In genomic region chr2:165778653-165779451, GRCh38 we compare ENCODE assay signal across 1 cellular context.
TF ChIP-seq lines count a peak whose summit lies in the region.

No MANE protein-coding gene starts in this region.

TF ChIP-seq in SK-N-SH, 30 proteins besides CTCF, POLR2A, EP300 and RAD21 (continued from another document):
- TF ChIP-seq MAX (IDR thresholded peaks at IDR 0.05; ENCODE audit: low read depth) (no peak), FOSL2 (IDR thresholded peaks at IDR 0.05; ENCODE audit: borderline replicate concordance, low read depth) (no peak), GATA2 (CRISPR knock-in tag; IDR thresholded peaks at IDR 0.05) (no peak), IRF3 (IDR thresholded peaks at IDR 0.05; ENCODE audit: low read depth, low read length) (no peak), FOXM1 (IDR thresholded peaks at IDR 0.05; ENCODE audit: low read depth) (no peak), RXRA (IDR thresholded peaks at IDR 0.05; ENCODE audit: borderline replicate concordance, low read depth) (no peak), EZH2phosphoT487 (IDR thresholded peaks at IDR 0.05; ENCODE audit: borderline replicate concordance, low read depth) (no peak), FOXJ3 (CRISPR knock-in tag; IDR thresholded peaks at IDR 0.05) (no peak)
